8 cellular contexts compared by ENCODE assay signal in genomic region chr6:145372671-145373123, GRCh38.
A peak's percentile ranks its signal among the peaks of the same experiment; 100 is the strongest.
DNase-seq lines count a peak whose midpoint lies in the region; ATAC-seq lines count a peak whose summit lies in the region.

No MANE protein-coding gene starts in this region.

- H3K27ac Mint-ChIP-seq in T-helper 1 cell treated with Interleukin-12 subunit alpha and Interleukin-12 subunit beta and Interleukin-4 antibody, amounts not matched to agents 30 μg/mL and 1 μg/mL, for 36 hours: peak overlapping the region; percentile 1

- H3K4me1 Mint-ChIP-seq in activated T-cell treated with anti-CD3 and anti-CD28 coated beads, Interleukin-2, amount 50 U/mL, for 4 hours (ENCODE audit: low read depth): peaks cover 13% of the 10 kb centered on the region
- H3K4me1 Mint-ChIP-seq in T-helper 1 cell treated with Interleukin-12 subunit alpha and Interleukin-12 subunit beta and Interleukin-4 antibody, amounts not matched to agents 30 μg/mL and 1 μg/mL, for 36 hours (ENCODE audit: low read depth): peaks cover 6% of the 10 kb centered on the region

- H3K4me3 Mint-ChIP-seq in activated T-cell treated with anti-CD3 and anti-CD28 coated beads, Interleukin-2, amount 50 U/mL, for 4 hours: peak overlapping the region; percentile 30
- H3K4me3 Mint-ChIP-seq in T-helper 1 cell treated with Interleukin-12 subunit alpha and Interleukin-12 subunit beta and Interleukin-4 antibody, amounts not matched to agents 30 μg/mL and 1 μg/mL, for 36 hours: no peak overlapping the region

- peak; percentile 67 to 79 for ATAC-seq in activated T-cell treated with anti-CD3 and anti-CD28 coated beads, Interleukin-2, amount 50 U/mL, for 4 hours
- ATAC-seq in HG02970 (IDR thresholded peaks at IDR 0.05; ENCODE audit: low FRiP score, unreplicated experiment): peak; percentile 95

- H3K9me3 Mint-ChIP-seq in activated T-cell treated with anti-CD3 and anti-CD28 coated beads, Interleukin-2, amount 50 U/mL, for 4 hours: peaks cover 9% of the 10 kb centered on the region
- H3K9me3 Mint-ChIP-seq in T-helper 1 cell treated with Interleukin-12 subunit alpha and Interleukin-12 subunit beta and Interleukin-4 antibody, amounts not matched to agents 30 μg/mL and 1 μg/mL, for 36 hours: no peaks in the 10 kb centered on the region

- DNase-seq in activated T-cell treated with anti-CD3 and anti-CD28 coated beads, Interleukin-2, amount 50 U/mL, for 4 hours: no peak
- DNase-seq in activated T-cell treated with anti-CD3 and anti-CD28 coated beads for 4 hours (no peak), iris pigment epithelial cell (ENCODE audit: low read depth) (peak; percentile 44), CD1c-positive myeloid dendritic cell (ENCODE audit: extremely low spot score) (no peak), putamen (ENCODE audit: low spot score) (no peak), ureter (ENCODE audit: low spot score) (no peak)

- H3K36me3 Mint-ChIP-seq in activated T-cell treated with anti-CD3 and anti-CD28 coated beads, Interleukin-2, amount 50 U/mL, for 4 hours (ENCODE audit: insufficient read depth): no peaks in the 10 kb centered on the region
- H3K36me3 Mint-ChIP-seq in T-helper 1 cell treated with Interleukin-12 subunit alpha and Interleukin-12 subunit beta and Interleukin-4 antibody, amounts not matched to agents 30 μg/mL and 1 μg/mL, for 36 hours (ENCODE audit: low read depth): no peaks in the 10 kb centered on the region

- no peaks in the 10 kb centered on the region for H3K27me3 Mint-ChIP-seq in activated T-cell treated with anti-CD3 and anti-CD28 coated beads, Interleukin-2, amount 50 U/mL, for 4 hours (ENCODE audit: low read depth)
- no peaks in the 10 kb centered on the region for H3K27me3 Mint-ChIP-seq in T-helper 1 cell treated with Interleukin-12 subunit alpha and Interleukin-12 subunit beta and Interleukin-4 antibody, amounts not matched to agents 30 μg/mL and 1 μg/mL, for 36 hours (ENCODE audit: low read depth)
